In genomic region chr2:62197017-62197586, GRCh38 we compare ENCODE assay signal across 8 cellular contexts. TPM values are rescaled to one million over a fixed set of nuclear protein-coding genes. Genes with fewer than 3 reads are reported as not detected.
A peak's percentile ranks its signal among the peaks of the same experiment; 100 is the strongest.
DNase-seq lines count a peak whose midpoint lies in the region; ATAC-seq, FAIRE-seq and TF ChIP-seq lines count a peak whose summit lies in the region.

No MANE protein-coding gene starts in this region.

- 1% methylated on average over 17 of the region's 31 CpGs; no CpG with 5 or more reads in 1 of the 2 experiments for WGBS in H1 (ENCODE audit: extremely low coverage in 1 of 2, insufficient coverage in 1 of 2, insufficient read length in 1 of 2, insufficient replicate concordance in 2 of 2, low coverage in 1 of 2, low lambda C conversion rate in 2 of 2, missing lambda C conversion rate in 1 of 2), 2 experiments

- H3K79me2 ChIP-seq in H1 (ENCODE audit: control insufficient read depth in 1 of 2, insufficient read depth in 2 of 2, low read length in 2 of 2): peaks cover 48 to 58% of the 10 kb centered on the region in 2 experiments

- H3K36me3 ChIP-seq in H1 (ENCODE audit: control insufficient read depth in 2 of 4, insufficient read depth in 4 of 4, low read length in 3 of 4) (no peaks in the 10 kb centered on the region), uterus (no peaks in the 10 kb centered on the region)

- no peak overlapping the region for H4K91ac ChIP-seq in H1 (replicated peaks; ENCODE audit: insufficient read length, low read length)

- H3K9ac ChIP-seq in H1 (replicated peaks in 1 of 4; ENCODE audit: extremely low read depth in 1 of 4, low read depth in 3 of 4, low read length in 3 of 4): peak overlapping the region in 3 of 4 experiments; percentile 10 to 39 (median 30); a peak in 3 of 7 replicates

- no peak overlapping the region for H4K5ac ChIP-seq in H1 (ENCODE audit: insufficient read length, low read depth, low read length)

- no peak overlapping the region for H2BK5ac ChIP-seq in H1 (ENCODE audit: low read depth, low read length)

- H3K27ac ChIP-seq in H1 (ENCODE audit: low read depth, low read length) (no peak overlapping the region), uterus (peak overlapping the region; percentile 91 to 99)

- H3K4ac ChIP-seq in H1 (replicated peaks; ENCODE audit: insufficient read length, low read depth, low read length): no peak overlapping the region

- DNase-seq in Daoy (ENCODE audit: low read depth) (peak; percentile 16), H1 (ENCODE audit: low read depth in 1 of 2, low spot score in 2 of 2) (no peak), uterus (peak in 1 of 2 donors; percentile 22), Ammon's horn (ENCODE audit: low spot score) (no peak), ureter (ENCODE audit: low spot score) (no peak)
- no peak for DNase-seq in Jurkat, Clone E6-1 (ENCODE audit: low read depth, low spot score)
- peak; percentile 27 to 42 for DNase-seq in activated CD4-positive, alpha-beta T cell treated with anti-CD3 and anti-CD28 coated beads, Interleukin-2, amount 50 U/mL, for 48 hours
- DNase-seq in naive thymus-derived CD8-positive, alpha-beta T cell: peak; percentile 22 to 71 (median 54)

- no peak overlapping the region for H3K56ac ChIP-seq in H1 (replicated peaks; ENCODE audit: insufficient read length, low read depth, low read length)

- TF ChIP-seq CTCF in H1 (IDR thresholded peaks at IDR 0.05; ENCODE audit: control extremely low read depth in 1 of 3, insufficient read depth in 1 of 3, low read depth in 1 of 3, low read length in 3 of 3) (no peak), uterus (IDR thresholded peaks at IDR 0.05) (peak in 1 of 4 experiments; percentile 14)

- no peaks in the 10 kb centered on the region for H3K9me3 Mint-ChIP-seq in naive thymus-derived CD8-positive, alpha-beta T cell

- H2AK5ac ChIP-seq in H1 (ENCODE audit: low read depth, low read length): no peak overlapping the region

- no peaks in the 10 kb centered on the region; the same call in 1 of the 2 replicates for H3K23me2 ChIP-seq in H1 (ENCODE audit: low read depth, low read length)

- no peak overlapping the region for H2BK12ac ChIP-seq in H1 (ENCODE audit: low read depth, low read length)

- H3K27ac Mint-ChIP-seq in naive thymus-derived CD8-positive, alpha-beta T cell: peak overlapping the region; percentile 91 to 97 (median 94)

- CTCF ChIA-PET in H1 (lab: Charles Lee; ENCODE audit: partially characterized antibody): interaction anchor here (0.6 to 1.6 kb wide), 2 partner anchors 16 to 197 kb away, joined by 3 to 4 read pairs; no protein-coding TSS in a partner anchor

- H3K4me3 Mint-ChIP-seq in naive thymus-derived CD8-positive, alpha-beta T cell: peak overlapping the region; percentile 91 to 96 (median 93)

- H3K9me3 ChIP-seq in H1 (ENCODE audit: insufficient read depth in 2 of 2, low read depth in 1 of 2, low read length in 1 of 2) (no peaks in the 10 kb centered on the region), uterus (no peaks in the 10 kb centered on the region)

- TF ChIP-seq POLR2A in H1 (IDR thresholded peaks at IDR 0.05; ENCODE audit: control extremely low read depth in 1 of 2, low read depth in 2 of 2, low read length in 2 of 2) (no peak), uterus (IDR thresholded peaks at IDR 0.05) (no peak)

- peaks cover 38 to 56% (median 52%) of the 10 kb centered on the region in 4 donors for H3K4me1 Mint-ChIP-seq in naive thymus-derived CD8-positive, alpha-beta T cell

- no peak overlapping the region for H3K18ac ChIP-seq in H1 (ENCODE audit: extremely low read depth, low read length)

- H2BK20ac ChIP-seq in H1 (ENCODE audit: low read length): no peak overlapping the region

- H3K27me3 Mint-ChIP-seq in naive thymus-derived CD8-positive, alpha-beta T cell: no peaks in the 10 kb centered on the region

- intact Hi-C loops in uterus (cut with DNase I; ENCODE audit: low total_unique reads): no loop called here

- no peaks in the 10 kb centered on the region for H3K36me3 Mint-ChIP-seq in naive thymus-derived CD8-positive, alpha-beta T cell

- no peak overlapping the region for H2AFZ ChIP-seq in H1 (ENCODE audit: low read length)

- no peak overlapping the region for H2BK15ac ChIP-seq in H1 (ENCODE audit: low read length)

- peaks cover 23% of the 10 kb centered on the region in 2 experiments for H4K20me1 ChIP-seq in H1 (replicated peaks in 1 of 2; ENCODE audit: control insufficient read depth in 1 of 2, insufficient read depth in 2 of 2, low read length in 2 of 2)

- H3K79me1 ChIP-seq in H1 (ENCODE audit: low read depth, low read length): no peaks in the 10 kb centered on the region

- no peak overlapping the region; the same call in 1 of the 2 replicates for H4K8ac ChIP-seq in H1 (ENCODE audit: extremely low read depth, insufficient read depth, low read length)

- H3K14ac ChIP-seq in H1 (ENCODE audit: insufficient read length): no peak overlapping the region

- H3K27me3 ChIP-seq in H1 (replicated peaks in 1 of 4; ENCODE audit: control insufficient read depth in 3 of 4, extremely low read depth in 1 of 4, insufficient read depth in 3 of 4, low read length in 3 of 4): no peaks in the 10 kb centered on the region; a peak in 1 of 7 replicates
- H3K27me3 ChIP-seq in uterus: no peaks in the 10 kb centered on the region

- POLR2A ChIA-PET in H1 (lab: Charles Lee; ENCODE audit: partially characterized antibody): no interaction called here
- POLR2A ChIA-PET in naive thymus-derived CD8-positive, alpha-beta T cell (lab: Charles Lee): interaction anchor here (0.6 to 1.2 kb wide), 5 partner anchors 12 to 217 kb away, joined by 3 to 6 read pairs (median 4); no protein-coding TSS in a partner anchor

- ATAC-seq in naive thymus-derived CD8-positive, alpha-beta T cell: peak; percentile 32 to 51

- no peak overlapping the region for H3K23ac ChIP-seq in H1 (ENCODE audit: insufficient read length)

- TF ChIP-seq EP300 in H1 (IDR thresholded peaks at IDR 0.05; ENCODE audit: borderline replicate concordance in 1 of 2, low read depth in 2 of 2, low read length in 2 of 2): no peak

- peak overlapping the region; percentile 43 to 68 for H3K4me2 ChIP-seq in H1 (ENCODE audit: insufficient read depth in 1 of 2, low read depth in 2 of 2, low read length in 2 of 2)

- peak overlapping the region; percentile 84 for H3K4me3 ChIP-seq in Jurkat, Clone E6-1 (ENCODE audit: low read length)
- H3K4me3 ChIP-seq in H1 (ENCODE audit: extremely low read depth in 1 of 4, insufficient read depth in 2 of 4, low read depth in 3 of 4, low read length in 4 of 4): peak overlapping the region; percentile 91 to 100 (median 95)
- peak overlapping the region; percentile 91 to 98 for H3K4me3 ChIP-seq in uterus

- no peak for TF ChIP-seq RAD21 in H1 (IDR thresholded peaks at IDR 0.05 in 1 of 2, conservative IDR thresholded peaks at IDR 0.05 in 1 of 2; ENCODE audit: low read depth in 2 of 2, low read length in 2 of 2)

- no peak overlapping the region for H2BK120ac ChIP-seq in H1 (replicated peaks; ENCODE audit: low read depth, low read length)

- H3K4me1 ChIP-seq in H1 (replicated peaks in 1 of 4; ENCODE audit: control insufficient read depth in 3 of 4, insufficient read depth in 4 of 4, low read length in 3 of 4): peaks cover 4 to 26% (median 15%) of the 10 kb centered on the region in 4 experiments
- H3K4me1 ChIP-seq in uterus: peaks cover 0 to 10% of the 10 kb centered on the region in 2 donors

- no peak for FAIRE-seq in H1 (lab: Jason Lieb, UNC)

TF ChIP-seq in H1, 55 proteins besides CTCF, POLR2A, EP300 and RAD21:
- no peak for TF ChIP-seq USF2 (IDR thresholded peaks at IDR 0.05; ENCODE audit: low read length)
- TF ChIP-seq ATF3 (IDR thresholded peaks at IDR 0.05; ENCODE audit: insufficient read depth, low read depth, low read length): no peak
- no peak for TF ChIP-seq SRF (IDR thresholded peaks at IDR 0.05; ENCODE audit: low read depth, low read length)

RNA-seq across cellular contexts. Expression of gene B3GNT2, which starts 1.2 kb away (rescaled TPM):
- total RNA-seq in Daoy (2014; rRNA removed; shearing (Covaris generic)): 17.8 and 20.0 TPM in 2 replicates
- polyA plus RNA-seq in Jurkat, Clone E6-1 (2012; ENCODE audit: insufficient read depth, insufficient read length): 13.6 TPM
- total RNA-seq in H1 (2021; fragmentation: NEBNext Ultra II Directional; extraction: Animal tissue kit (Norgen Biotek cat#: 25700)): 40.8 and 41.3 TPM in 2 replicates
- 17.6 and 20.1 TPM in 2 replicates for polyA plus RNA-seq in H1 (2011; rRNA removed)
- 29.3 TPM for polyA plus RNA-seq in H1 (2011; cell fraction: cytosol; rRNA removed)
- 16.1 TPM for polyA plus RNA-seq in H1 (2011; cell fraction: nucleus; rRNA removed)
- polyA plus RNA-seq in H1 (2012, experiment 1 of 2): 21.6 to 30.8 TPM (median 26.6 TPM) in 4 replicates
- polyA plus RNA-seq in H1 (2012, experiment 2 of 2): 4.7 TPM
- polyA plus RNA-seq in H1 (2013, experiment 1 of 2): 46.9 TPM
- polyA plus RNA-seq in H1 (2013, experiment 2 of 2): 54.5 TPM
- 55.2 TPM in 2 replicates for polyA minus RNA-seq in H1 (2011; rRNA and poly(A)+ RNA removed)
- 29.4 TPM for polyA minus RNA-seq in H1 (2011; cell fraction: cytosol; rRNA and poly(A)+ RNA removed)
- 28.5 TPM for polyA minus RNA-seq in H1 (2011; cell fraction: nucleus; rRNA and poly(A)+ RNA removed)
- total RNA-seq in naive thymus-derived CD8-positive, alpha-beta T cell: 10 to 100 TPM; 20.7 to 22.8 TPM
- 10 to 100 TPM; 20.0 to 31.0 (median 27.0) TPM for polyA plus RNA-seq in naive thymus-derived CD8-positive, alpha-beta T cell
- total RNA-seq in uterus (10 to 100 TPM; 15.9 to 42.4 (median 25.5) TPM), ureter (16.9 TPM)

Comparison
In these comparisons a context has a peak if more than half of its experiments do, and no peak if none do; other contexts are left out.
1. DNase-seq: peak in Daoy (single experiment), activated CD4-positive, alpha-beta T cell treated with anti-CD3 and anti-CD28 coated beads, Interleukin-2, amount 50 U/mL, for 48 hours (2 of 2) and naive thymus-derived CD8-positive, alpha-beta T cell (10 of 10); none in Jurkat, Clone E6-1 (single experiment), H1 (0 of 2), Ammon's horn (single experiment) and ureter (single experiment).
2. Peak in every context shown above with its lines, with median percentiles within 50 percentile points of each other: H3K4me3 ChIP-seq.